Comparison of ENCODE assay signal across 11 cellular contexts in genomic region chr13:46489586-46490023, GRCh38.
DNase-seq lines count a peak whose midpoint lies in the region; ATAC-seq and TF ChIP-seq lines count a peak whose summit lies in the region.
"Had no signal": no experiment of that assay in that cellular context is flagged by ENCODE, and none has a peak within 500 bp of the region (broad histone marks: within the 10 kb centered on the region; RNA-seq: fewer than 3 reads in every experiment).

No MANE protein-coding gene starts in this region.

- H3K36me3 Mint-ChIP-seq in natural killer cell treated with Interleukin-12 subunit alpha and Interleukin-12 subunit beta and Interleukin-15 and Interleukin-18, amount 100 ng/mL, for 72 hours = peaks cover 11% of the 10 kb centered on the region

- no peaks in the 10 kb centered on the region for H3K36me3 ChIP-seq in tibial artery

- H3K9me3 Mint-ChIP-seq in natural killer cell treated with Interleukin-12 subunit alpha and Interleukin-12 subunit beta and Interleukin-15 and Interleukin-18, amount 100 ng/mL, for 72 hours = peaks cover 1% of the 10 kb centered on the region

- intact Hi-C loops in right cardiac atrium (cut with DNase I) (loop anchor here (5.0 kb wide), 2 partner anchors 63 to 233 kb away; partner anchors contain the start of gene LRCH1 (in 2 of the 4)), tibial artery (cut with DNase I; ENCODE audit: low total_unique reads) (no loop called here)

- WGBS in right cardiac atrium = 55% methylated on average over 5 of the region's 5 CpGs

- H3K9me3 ChIP-seq in right cardiac atrium (ENCODE audit: control insufficient read depth, low read length) = no peaks in the 10 kb centered on the region
- peaks cover 0 to 7% (median 0%) of the 10 kb centered on the region in 3 donors for H3K9me3 ChIP-seq in tibial artery

- DNase-seq in HCEC 1CT = peak; percentile 87
- DNase-seq in astrocyte of the cerebellum (ENCODE audit: low read depth) = peak; percentile 70
- DNase-seq in right cardiac atrium = peak in 1 of 3 donors; percentile 40
- DNase-seq in tibial artery = peak; percentile 78 to 89
- no peak for DNase-seq in occipital lobe (lab: John Stamatoyannopoulos, UW)
- no peak for DNase-seq in natural killer cell treated with Interleukin-12 subunit alpha and Interleukin-12 subunit beta and Interleukin-15 and Interleukin-18, amount 100 ng/mL, for 72 hours (ENCODE audit: low spot score)
- DNase-seq in stimulated activated CD4-positive, alpha-beta T cell treated with anti-CD3 and anti-CD28 coated beads, Interleukin-4, amount 100 ng/mL, for 24 hours = no peak
- DNase-seq: amygdala, GF-D8, NCI-H345, SW 1271 had no signal

- H3K4me1 ChIP-seq in right cardiac atrium (ENCODE audit: control insufficient read depth, insufficient read depth, low read length) = no peaks in the 10 kb centered on the region
- H3K4me1 ChIP-seq in tibial artery = peaks cover 0 to 27% (median 22%) of the 10 kb centered on the region in 4 donors

- no peak overlapping the region for H3K4me3 Mint-ChIP-seq in natural killer cell treated with Interleukin-12 subunit alpha and Interleukin-12 subunit beta and Interleukin-15 and Interleukin-18, amount 100 ng/mL, for 72 hours

- in situ Hi-C loops in astrocyte of the cerebellum (cut with HindIII; ENCODE audit: low sequenced_read_pairs) = no loop called here

- H3K27me3 ChIP-seq in right cardiac atrium (ENCODE audit: control insufficient read depth, insufficient read depth) = no peaks in the 10 kb centered on the region
- no peaks in the 10 kb centered on the region for H3K27me3 ChIP-seq in tibial artery

- H3K27ac ChIP-seq in right cardiac atrium (ENCODE audit: low read length) (no peak overlapping the region), tibial artery (peak overlapping the region; percentile 80)

- no peak overlapping the region for H3K27ac Mint-ChIP-seq in natural killer cell treated with Interleukin-12 subunit alpha and Interleukin-12 subunit beta and Interleukin-15 and Interleukin-18, amount 100 ng/mL, for 72 hours

- no peaks in the 10 kb centered on the region for H3K4me1 Mint-ChIP-seq in natural killer cell treated with Interleukin-12 subunit alpha and Interleukin-12 subunit beta and Interleukin-15 and Interleukin-18, amount 100 ng/mL, for 72 hours (ENCODE audit: low read depth in 2 of 2)

- TF ChIP-seq CTCF in astrocyte of the cerebellum (IDR thresholded peaks at IDR 0.05; ENCODE audit: low read depth, low read length, missing control alignments) = no peak
- no peak for TF ChIP-seq CTCF in tibial artery (IDR thresholded peaks at IDR 0.05)

- ATAC-seq in right cardiac atrium = peak; percentile 40 to 51
- ATAC-seq in natural killer cell treated with Interleukin-12 subunit alpha and Interleukin-12 subunit beta and Interleukin-15 and Interleukin-18, amount 100 ng/mL, for 72 hours = no peak

- peaks cover 5 to 9% of the 10 kb centered on the region in 2 donors for H3K27me3 Mint-ChIP-seq in natural killer cell treated with Interleukin-12 subunit alpha and Interleukin-12 subunit beta and Interleukin-15 and Interleukin-18, amount 100 ng/mL, for 72 hours

- H3K4me3 ChIP-seq in astrocyte of the cerebellum (ENCODE audit: low read depth, low read length) (no peak overlapping the region), right cardiac atrium (ENCODE audit: low read length) (no peak overlapping the region), tibial artery (peak overlapping the region; percentile 30)

Comparison
In these comparisons a context has a peak if more than half of its experiments do, and no peak if none do; other contexts are left out.
1. DNase-seq: peak in HCEC 1CT (single experiment), astrocyte of the cerebellum (single experiment) and tibial artery (2 of 2); none in occipital lobe (single experiment), natural killer cell treated with Interleukin-12 subunit alpha and Interleukin-12 subunit beta and Interleukin-15 and Interleukin-18, amount 100 ng/mL, for 72 hours (single experiment) and stimulated activated CD4-positive, alpha-beta T cell treated with anti-CD3 and anti-CD28 coated beads, Interleukin-4, amount 100 ng/mL, for 24 hours (single experiment).
2. H3K4me3 ChIP-seq: peak in tibial artery (2 of 2); none in astrocyte of the cerebellum (single experiment) and right cardiac atrium (single experiment).
3. ATAC-seq: peak in right cardiac atrium (2 of 2); none in natural killer cell treated with Interleukin-12 subunit alpha and Interleukin-12 subunit beta and Interleukin-15 and Interleukin-18, amount 100 ng/mL, for 72 hours (0 of 2).